1 cellular context compared by ENCODE assay signal in the genomic region with DNA sequence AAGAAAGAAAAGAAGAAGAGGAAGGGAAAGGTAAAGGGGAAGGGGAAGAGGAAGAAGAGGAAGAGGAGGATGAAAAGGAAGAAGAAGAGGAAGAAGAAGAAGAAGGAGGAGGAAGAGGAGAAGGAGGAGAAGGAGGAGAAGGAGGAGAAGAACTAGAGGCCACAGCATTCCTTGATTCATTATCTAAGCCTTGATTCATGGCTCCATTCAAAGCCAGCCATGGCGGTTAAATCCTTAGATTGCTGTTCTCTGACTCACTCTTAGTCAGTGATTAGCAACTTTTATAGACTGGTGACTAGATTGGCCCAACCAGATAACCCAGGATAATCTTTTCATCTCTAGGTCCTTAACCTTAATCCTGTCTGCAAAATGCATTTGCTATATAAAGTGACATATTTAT.
TF ChIP-seq lines count a peak whose summit lies in the region.

No MANE protein-coding gene starts in this region.

TF ChIP-seq in HCT116, 20 proteins besides CTCF, POLR2A, EP300 and RAD21 (continued from another document):
- peak; percentile 97 for TF ChIP-seq CBX3 (IDR thresholded peaks at IDR 0.05; ENCODE audit: low read depth)
- no peak for TF ChIP-seq EZH2 (IDR thresholded peaks at IDR 0.05)
- TF ChIP-seq CEBPB (IDR thresholded peaks at IDR 0.05; ENCODE audit: low read depth): peak; percentile 78
- peak; percentile 95 for TF ChIP-seq JUND (IDR thresholded peaks at IDR 0.05)
- TF ChIP-seq YY1 (IDR thresholded peaks at IDR 0.05; ENCODE audit: extremely low read depth, insufficient replicate concordance, low read depth, low read length): peak; percentile 77
- TF ChIP-seq SIN3A (IDR thresholded peaks at IDR 0.05; ENCODE audit: low read depth): peak; percentile 81
- TF ChIP-seq, protein P1, sequence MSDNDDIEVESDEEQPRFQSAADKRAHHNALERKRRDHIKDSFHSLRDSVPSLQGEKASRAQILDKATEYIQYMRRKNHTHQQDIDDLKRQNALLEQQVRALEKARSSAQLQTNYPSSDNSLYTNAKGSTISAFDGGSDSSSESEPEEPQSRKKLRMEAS (IDR thresholded peaks at IDR 0.05): peak; percentile 31; the same call in 1 of the 2 replicates
- peak; percentile 56; the same call in 1 of the 2 replicates for TF ChIP-seq POLR2AphosphoS5 (IDR thresholded peaks at IDR 0.05; ENCODE audit: low read depth, low read length)
- no peak for TF ChIP-seq ZFX (IDR thresholded peaks at IDR 0.05)
